ENCODE assay signal across 18 cellular contexts in the genomic region with DNA sequence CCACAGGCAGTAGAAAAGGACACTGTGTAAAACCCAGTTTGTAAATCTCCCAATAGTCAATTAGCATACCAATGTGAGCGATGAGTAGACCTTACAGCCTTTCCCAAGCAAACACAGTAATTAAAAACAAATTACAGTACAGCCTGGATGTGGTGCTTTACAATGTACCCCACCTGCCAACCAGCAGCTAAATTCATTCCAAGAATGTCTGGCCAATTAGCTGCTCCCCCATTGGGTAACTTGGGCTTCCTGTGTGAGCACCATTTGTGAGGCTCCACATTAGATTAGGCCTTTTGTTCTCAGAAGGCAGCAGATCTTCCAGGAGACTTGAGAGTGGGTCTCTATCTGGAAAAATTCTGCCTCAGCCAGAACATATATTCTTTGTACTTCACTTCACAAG.
A peak's percentile ranks its signal among the peaks of the same experiment; 100 is the strongest.
DNase-seq lines count a peak whose midpoint lies in the region; ATAC-seq and TF ChIP-seq lines count a peak whose summit lies in the region.
"Had no signal": no experiment of that assay in that cellular context is flagged by ENCODE, and none has a peak within 500 bp of the region (broad histone marks: within the 10 kb centered on the region; RNA-seq: fewer than 3 reads in every experiment).

No MANE protein-coding gene starts in this region.

- H3K27ac ChIP-seq in ascending aorta, result no peak overlapping the region
- H3K27ac ChIP-seq: BLaER1, RWPE1 had no signal

- DNase-seq in NCI-H2171 treated with DMSO at 0.1 percent for 48 hours (lab: John Stamatoyannopoulos, UW), result peak; percentile 13
- no peak for DNase-seq in NCI-H2171 (lab: John Stamatoyannopoulos, UW)
- peak; percentile 95 for DNase-seq in NCI-H146 treated with DMSO at 0.1 percent for 48 hours (lab: John Stamatoyannopoulos, UW; ENCODE audit: unreplicated experiment)
- peak; percentile 93 for DNase-seq in cerebellar cortex (ENCODE audit: low spot score)
- DNase-seq in medulla oblongata (ENCODE audit: extremely low spot score), result no peak
- DNase-seq in ascending aorta (ENCODE audit: low spot score in 2 of 2), result no peak
- DNase-seq: CD8-positive, alpha-beta T cell; H7; KG1; NCI-H187 treated with DMSO at 0.1 percent for 48 hours; NCI-H510A; PC-3; SIG-M5; T-cell had no signal

- TF ChIP-seq CTCF in ascending aorta (IDR thresholded peaks at IDR 0.05), result no peak

- H3K4me1 ChIP-seq in ascending aorta, result no peaks in the 10 kb centered on the region
- H3K4me1 ChIP-seq: BLaER1 had no signal

- intact Hi-C loops in ascending aorta (cut with DNase I), result no loop called here

- no peak for ATAC-seq in HG02884 (IDR thresholded peaks at IDR 0.05; ENCODE audit: unreplicated experiment)
- ATAC-seq: CD8-positive, alpha-beta T cell; PC-3; SK-N-SH treated with all-trans-retinoic acid at 6 μM for 48 hours; T-cell had no signal

- H3K4me3 ChIP-seq in ascending aorta, result no peak overlapping the region
- H3K4me3 ChIP-seq: BLaER1 had no signal

- no peaks in the 10 kb centered on the region for H3K27me3 ChIP-seq in ascending aorta
- H3K27me3 ChIP-seq: BLaER1 had no signal

- H3K36me3 ChIP-seq in ascending aorta, result no peaks in the 10 kb centered on the region
- H3K36me3 ChIP-seq: BLaER1 had no signal

- no peaks in the 10 kb centered on the region for H3K9me3 ChIP-seq in ascending aorta

Comparison
In these comparisons a context has a peak if more than half of its experiments do, and no peak if none do; other contexts are left out.
1. DNase-seq: peak in NCI-H2171 treated with DMSO at 0.1 percent for 48 hours (single experiment), NCI-H146 treated with DMSO at 0.1 percent for 48 hours (single experiment) and cerebellar cortex (single experiment); none in NCI-H2171 (single experiment), medulla oblongata (single experiment) and ascending aorta (0 of 2).